In genomic region chr16:19804538-19805323, GRCh38 we compare ENCODE assay signal across 8 cellular contexts.
DNase-seq lines count a peak whose midpoint lies in the region; ATAC-seq lines count a peak whose summit lies in the region.

No MANE protein-coding gene starts in this region.

- no peak for ATAC-seq in HG03280 (IDR thresholded peaks at IDR 0.05; ENCODE audit: unreplicated experiment)
- ATAC-seq in GM19467 (IDR thresholded peaks at IDR 0.05; ENCODE audit: unreplicated experiment), result no peak

- DNase-seq in GF-D8 (lab: John Stamatoyannopoulos, UW) (peak; percentile 68), NCI-H2196 treated with DMSO at 0.1 percent for 48 hours (lab: John Stamatoyannopoulos, UW; ENCODE audit: unreplicated experiment) (peak; percentile 96), iPS DF 19.7 (ENCODE audit: low read depth, low spot score) (peak; percentile 60), GM03348 (ENCODE audit: low spot score) (no peak)
- peak; percentile 32 for DNase-seq in activated T-cell treated with anti-CD3 and anti-CD28 coated beads, Interleukin-2, amount 50 U/mL, for 1 hour
- peak; percentile 15 for DNase-seq in stimulated activated CD4-positive, alpha-beta T cell treated with anti-CD3 and anti-CD28 coated beads, Interleukin-4, amount 100 ng/mL, for 24 hours
